Comparison of ENCODE assay signal across 14 cellular contexts in the genomic region with DNA sequence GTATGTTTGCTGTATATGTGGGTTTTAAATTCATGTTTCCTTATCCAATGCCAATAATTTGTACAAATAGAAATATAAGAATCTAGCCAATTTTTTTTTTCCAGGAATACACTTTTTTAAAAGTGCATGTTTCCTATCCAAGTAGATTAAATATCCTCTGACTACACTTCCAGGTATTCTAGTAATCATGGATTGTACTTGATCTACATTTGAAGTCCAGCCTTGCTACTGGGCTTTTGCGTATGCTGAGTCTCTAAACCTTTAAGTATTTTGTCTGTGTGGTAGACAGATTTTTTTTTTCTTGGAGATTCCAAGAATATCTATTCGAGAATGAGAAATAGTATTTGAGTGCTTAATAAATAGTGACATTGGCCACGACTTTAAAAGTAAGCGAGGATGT.
DNase-seq lines count a peak whose midpoint lies in the region; TF ChIP-seq lines count a peak whose summit lies in the region.
"Had no signal": no experiment of that assay in that cellular context is flagged by ENCODE, and none has a peak within 500 bp of the region (broad histone marks: within the 10 kb centered on the region; RNA-seq: fewer than 3 reads in every experiment).

No MANE protein-coding gene starts in this region.

- TF ChIP-seq CTCF in HFFc6 (IDR thresholded peaks at IDR 0.05) (no peak), ascending aorta (IDR thresholded peaks at IDR 0.05) (no peak), hepatocyte (IDR thresholded peaks at IDR 0.05; ENCODE audit: poor library complexity) (no peak)

- H3K27me3 ChIP-seq in ascending aorta (no peaks in the 10 kb centered on the region), hepatocyte (no peaks in the 10 kb centered on the region), subcutaneous abdominal adipose tissue (ENCODE audit: control insufficient read depth in 5 of 5, insufficient read depth in 4 of 5, low read length in 5 of 5) (no peaks in the 10 kb centered on the region)

- H3K27ac ChIP-seq in ascending aorta: peak overlapping the region; percentile 77
- H3K27ac ChIP-seq in hepatocyte: peak overlapping the region; percentile 31
- H3K27ac ChIP-seq in subcutaneous abdominal adipose tissue (ENCODE audit: low read depth, low read length): peak overlapping the region; percentile 12
- H3K27ac ChIP-seq: HL-60 had no signal

- H3K4me1 ChIP-seq in ascending aorta: peaks cover 0 to 18% of the 10 kb centered on the region in 2 donors
- H3K4me1 ChIP-seq in hepatocyte (ENCODE audit: insufficient read depth): no peaks in the 10 kb centered on the region
- peaks cover 0 to 60% (median 18%) of the 10 kb centered on the region in 5 donors for H3K4me1 ChIP-seq in subcutaneous abdominal adipose tissue (ENCODE audit: control insufficient read depth in 5 of 5, insufficient read depth in 5 of 5, low read length in 5 of 5)

- H3K36me3 Mint-ChIP-seq in HFFc6 (ENCODE audit: low read depth): peaks cover 84% of the 10 kb centered on the region
- H3K36me3 Mint-ChIP-seq: CD4-positive, CD25-positive, alpha-beta regulatory T cell had no signal

- peak overlapping the region; percentile 66 for H3K4me2 ChIP-seq in hepatocyte

- no peaks in the 10 kb centered on the region for H3K9me2 ChIP-seq in hepatocyte (replicated peaks; ENCODE audit: insufficient read depth)

- 89% methylated on average over 4 of the region's 4 CpGs for WGBS in hepatocyte (ENCODE audit: low lambda C conversion rate, missing lambda C conversion rate)

- H3K79me2 ChIP-seq in hepatocyte: no peaks in the 10 kb centered on the region

- no peak overlapping the region for H2AFZ ChIP-seq in hepatocyte

- H3K9ac ChIP-seq in subcutaneous abdominal adipose tissue (ENCODE audit: low read length in 5 of 5): peak overlapping the region in 1 of 5 donors; percentile 20

- intact Hi-C loops in ascending aorta (cut with DNase I): loop anchor here (5.0 kb wide), 1 partner anchor 354 kb away; no protein-coding TSS in a partner anchor

- no peaks in the 10 kb centered on the region for H4K20me1 ChIP-seq in hepatocyte (ENCODE audit: insufficient read depth, poor library complexity, severe bottlenecking)

- H3K27me3 Mint-ChIP-seq in HFFc6 (ENCODE audit: insufficient read depth): peaks cover 5% of the 10 kb centered on the region
- H3K27me3 Mint-ChIP-seq: activated CD4-positive, alpha-beta T cell treated with anti-CD3 and anti-CD28 coated beads, Interleukin-2, amount 10 ng/mL, durations not matched to agents 24 days and 14 days had no signal

- H3K4me3 Mint-ChIP-seq in HFFc6: peak overlapping the region; percentile 87
- H3K4me3 Mint-ChIP-seq: activated CD4-positive, alpha-beta T cell treated with anti-CD3 and anti-CD28 coated beads, Interleukin-2, amount 10 ng/mL, durations not matched to agents 24 days and 14 days; CD4-positive, CD25-positive, alpha-beta regulatory T cell had no signal

- DNase-seq in HFFc6 (no peak), ascending aorta (ENCODE audit: low spot score in 2 of 2) (no peak), hepatocyte (ENCODE audit: low spot score) (no peak), T-helper 2 cell (no peak), SW480 (ENCODE audit: low spot score) (no peak), amygdala (lab: John Stamatoyannopoulos, UW) (no peak)
- no peak for DNase-seq in stimulated activated naive CD4-positive, alpha-beta T cell (lab: John Stamatoyannopoulos, UW)
- DNase-seq: activated CD4-positive, alpha-beta T cell treated with anti-CD3 and anti-CD28 coated beads, Interleukin-2, amount 10 ng/mL, durations not matched to agents 24 days and 14 days; activated gamma-delta T cell treated with Interleukin-2 at 50 U/mL for 16 hours; CD4-positive, CD25-positive, alpha-beta regulatory T cell; NCI-H69 had no signal

- peaks cover 43 to 48% of the 10 kb centered on the region in 2 donors for H3K36me3 ChIP-seq in ascending aorta
- H3K36me3 ChIP-seq in hepatocyte (replicated peaks; ENCODE audit: insufficient read depth, low read depth): no peaks in the 10 kb centered on the region
- peaks cover 28 to 80% (median 72%) of the 10 kb centered on the region in 5 donors for H3K36me3 ChIP-seq in subcutaneous abdominal adipose tissue (ENCODE audit: control insufficient read depth in 5 of 5, insufficient read depth in 5 of 5, low read length in 5 of 5)

- no peaks in the 10 kb centered on the region for H3K9me3 Mint-ChIP-seq in HFFc6
- H3K9me3 Mint-ChIP-seq: activated CD4-positive, alpha-beta T cell treated with anti-CD3 and anti-CD28 coated beads, Interleukin-2, amount 10 ng/mL, durations not matched to agents 24 days and 14 days; CD4-positive, CD25-positive, alpha-beta regulatory T cell had no signal

- H3K4me1 Mint-ChIP-seq in HFFc6 (ENCODE audit: low read depth): peaks cover 96% of the 10 kb centered on the region
- H3K4me1 Mint-ChIP-seq: activated CD4-positive, alpha-beta T cell treated with anti-CD3 and anti-CD28 coated beads, Interleukin-2, amount 10 ng/mL, durations not matched to agents 24 days and 14 days; CD4-positive, CD25-positive, alpha-beta regulatory T cell had no signal

- peak overlapping the region in 1 of 2 donors; percentile 51 for H3K4me3 ChIP-seq in ascending aorta
- H3K4me3 ChIP-seq in hepatocyte: no peak overlapping the region
- H3K4me3 ChIP-seq in subcutaneous abdominal adipose tissue (ENCODE audit: low read depth in 1 of 5, low read length in 5 of 5): peak overlapping the region in 1 of 5 donors; percentile 3
- H3K4me3 ChIP-seq: skin epidermis had no signal

- peak overlapping the region; percentile 99 for H3K27ac Mint-ChIP-seq in HFFc6
- H3K27ac Mint-ChIP-seq: activated CD4-positive, alpha-beta T cell treated with anti-CD3 and anti-CD28 coated beads, Interleukin-2, amount 10 ng/mL, durations not matched to agents 24 days and 14 days; CD4-positive, CD25-positive, alpha-beta regulatory T cell had no signal

- no peaks in the 10 kb centered on the region for H3K9me3 ChIP-seq in ascending aorta
- H3K9me3 ChIP-seq in hepatocyte (ENCODE audit: low read depth): no peaks in the 10 kb centered on the region
- H3K9me3 ChIP-seq in subcutaneous abdominal adipose tissue (ENCODE audit: control insufficient read depth in 5 of 5, low read length in 5 of 5): no peaks in the 10 kb centered on the region

Comparison
In these comparisons a context has a peak if more than half of its experiments do, and no peak if none do; other contexts are left out.
1. H3K27ac ChIP-seq: peak in every context shown above with its lines; median percentile 77 in ascending aorta; 31 in hepatocyte; 12 in subcutaneous abdominal adipose tissue.